26 cellular contexts compared by ENCODE assay signal in genomic region chr7:30038182-30038980, GRCh38. TPM values are rescaled to one million over a fixed set of nuclear protein-coding genes. Genes with fewer than 3 reads are reported as not detected.
DNase-seq lines count a peak whose midpoint lies in the region; TF ChIP-seq lines count a peak whose summit lies in the region.
"Had no signal": no experiment of that assay in that cellular context is flagged by ENCODE, and none has a peak within 500 bp of the region (broad histone marks: within the 10 kb centered on the region; RNA-seq: fewer than 3 reads in every experiment).

No MANE protein-coding gene starts in this region.

- no peak overlapping the region for H3K23ac ChIP-seq in mesenchymal stem cell (ENCODE audit: low read length in 2 of 2)

- no peak overlapping the region for H2BK5ac ChIP-seq in mesenchymal stem cell (ENCODE audit: low read depth, low read length, poor library complexity, severe bottlenecking)

- peak overlapping the region; percentile 3; the same call in 1 of the 2 replicates for H3K27ac Mint-ChIP-seq in HFFc6
- H3K27ac Mint-ChIP-seq: activated CD4-positive, alpha-beta T cell treated with anti-CD3 and anti-CD28 coated beads, Interleukin-2, amount 10 ng/mL, durations not matched to agents 7 days and 5 days; CD4-positive, alpha-beta T cell; stimulated activated naive CD8-positive, alpha-beta T cell treated with anti-CD3 and anti-CD28 coated beads, Interleukin-15, amount 100 ng/mL, for 72 hours; T-cell had no signal

- H3K79me2 ChIP-seq in ACC112 (ENCODE audit: control insufficient read depth, insufficient read depth, low read length, unreplicated experiment): peaks cover 3% of the 10 kb centered on the region
- no peaks in the 10 kb centered on the region for H3K79me2 ChIP-seq in fibroblast of lung (ENCODE audit: control insufficient read depth, insufficient read depth, low read length)

- peak overlapping the region; percentile 57 for H3K4me2 ChIP-seq in fibroblast of lung (ENCODE audit: extremely low read depth, insufficient read depth, low read length)
- H3K4me2 ChIP-seq in mesenchymal stem cell (ENCODE audit: low read length, poor library complexity, severe bottlenecking): no peak overlapping the region
- H3K4me2 ChIP-seq: smooth muscle cell had no signal

- H3K27ac ChIP-seq in ACC112 (ENCODE audit: low read depth, low read length) (peak overlapping the region; percentile 11; the same call in 1 of the 2 replicates), fibroblast of lung (ENCODE audit: insufficient read depth, low read length) (no peak overlapping the region), mesenchymal stem cell (ENCODE audit: low read length, poor library complexity, severe bottlenecking) (no peak overlapping the region)
- H3K27ac ChIP-seq: adrenal gland, cardiac muscle cell, dorsolateral prefrontal cortex had no signal

- no peak overlapping the region for H3K18ac ChIP-seq in mesenchymal stem cell (ENCODE audit: low read depth in 1 of 2, low read length in 2 of 2)

- H3K27me3 Mint-ChIP-seq in HFFc6 (ENCODE audit: insufficient read depth): no peaks in the 10 kb centered on the region
- H3K27me3 Mint-ChIP-seq: activated CD4-positive, alpha-beta T cell treated with anti-CD3 and anti-CD28 coated beads, Interleukin-2, amount 10 ng/mL, durations not matched to agents 7 days and 5 days; CD4-positive, alpha-beta T cell; naive B cell; stimulated activated naive CD8-positive, alpha-beta T cell treated with anti-CD3 and anti-CD28 coated beads, Interleukin-15, amount 100 ng/mL, for 72 hours; T-cell had no signal

- H2AFZ ChIP-seq in ACC112 (ENCODE audit: low read length, unreplicated experiment) (peak overlapping the region; percentile 82), fibroblast of lung (ENCODE audit: low read length) (no peak overlapping the region), mesenchymal stem cell (ENCODE audit: low read depth, low read length) (no peak overlapping the region)

- no peaks in the 10 kb centered on the region for H4K20me1 ChIP-seq in fibroblast of lung (ENCODE audit: control insufficient read depth, extremely low read depth, insufficient read depth, low read length)

- H3K4me1 ChIP-seq in ACC112 (ENCODE audit: control insufficient read depth, insufficient read depth, low read length, unreplicated experiment): peaks cover 8% of the 10 kb centered on the region
- no peaks in the 10 kb centered on the region for H3K4me1 ChIP-seq in fibroblast of lung (ENCODE audit: control insufficient read depth, extremely low read depth, insufficient read depth, low read length)
- H3K4me1 ChIP-seq in mesenchymal stem cell (ENCODE audit: control insufficient read depth, insufficient read depth, low read depth, low read length): no peaks in the 10 kb centered on the region

- H3K4me3 Mint-ChIP-seq in HFFc6: no peak overlapping the region
- H3K4me3 Mint-ChIP-seq: activated CD4-positive, alpha-beta T cell treated with anti-CD3 and anti-CD28 coated beads, Interleukin-2, amount 10 ng/mL, durations not matched to agents 7 days and 5 days; CD4-positive, alpha-beta T cell; naive B cell; stimulated activated naive CD8-positive, alpha-beta T cell treated with anti-CD3 and anti-CD28 coated beads, Interleukin-15, amount 100 ng/mL, for 72 hours; T-cell had no signal

- no peaks in the 10 kb centered on the region for H3K9me3 Mint-ChIP-seq in HFFc6
- H3K9me3 Mint-ChIP-seq: activated CD4-positive, alpha-beta T cell treated with anti-CD3 and anti-CD28 coated beads, Interleukin-2, amount 10 ng/mL, durations not matched to agents 7 days and 5 days; CD4-positive, alpha-beta T cell; stimulated activated naive CD8-positive, alpha-beta T cell treated with anti-CD3 and anti-CD28 coated beads, Interleukin-15, amount 100 ng/mL, for 72 hours; T-cell had no signal

- H3K4me3 ChIP-seq in ACC112 (ENCODE audit: low read depth, low read length) (peak overlapping the region; percentile 37), fibroblast of lung (replicated peaks in 1 of 4; ENCODE audit: control extremely low read depth in 1 of 4, insufficient read depth in 1 of 4, low read depth in 3 of 4, low read length in 4 of 4) (peak overlapping the region in 1 of 4 experiments; percentile 21), mesenchymal stem cell (ENCODE audit: insufficient read depth in 1 of 2, low read depth in 1 of 2, low read length in 2 of 2) (peak overlapping the region in 1 of 2 experiments; percentile 53)
- H3K4me3 ChIP-seq: adrenal gland, cardiac muscle cell, dorsolateral prefrontal cortex, smooth muscle cell had no signal

- no peak for TF ChIP-seq CTCF in HFFc6 (IDR thresholded peaks at IDR 0.05)
- TF ChIP-seq CTCF in fibroblast of lung (conservative IDR thresholded peaks at IDR 0.05 in 1 of 2, IDR thresholded peaks at IDR 0.05 in 1 of 2; ENCODE audit: low read depth in 1 of 2, low read length in 2 of 2): no peak

- H3K9me3 ChIP-seq in fibroblast of lung (ENCODE audit: control insufficient read depth, insufficient read depth, low read depth, low read length) (no peaks in the 10 kb centered on the region), mesenchymal stem cell (ENCODE audit: control insufficient read depth, low read length) (no peaks in the 10 kb centered on the region)
- H3K9me3 ChIP-seq: adrenal gland had no signal

- no peak overlapping the region for H3K14ac ChIP-seq in mesenchymal stem cell (ENCODE audit: low read length in 2 of 2)

- peaks cover 39% of the 10 kb centered on the region for H3K4me1 Mint-ChIP-seq in HFFc6 (ENCODE audit: low read depth)

- no peak overlapping the region for H2AK5ac ChIP-seq in mesenchymal stem cell (ENCODE audit: low read length, severe bottlenecking)

- no peak overlapping the region for H2BK120ac ChIP-seq in mesenchymal stem cell (ENCODE audit: low read depth, low read length)

- POLR2A ChIA-PET in HEK293T (lab: Yijun Ruan, JAX): no interaction called here

- 99% methylated on average over 2 of the region's 3 CpGs for WGBS in mesenchymal stem cell

- H4K91ac ChIP-seq in mesenchymal stem cell (ENCODE audit: low read length): no peak overlapping the region

- H3K27me3 ChIP-seq in ACC112 (ENCODE audit: insufficient read depth, low read length): no peaks in the 10 kb centered on the region
- H3K27me3 ChIP-seq in fibroblast of lung (ENCODE audit: control insufficient read depth, insufficient read depth, low read length): no peaks in the 10 kb centered on the region
- no peaks in the 10 kb centered on the region for H3K27me3 ChIP-seq in mesenchymal stem cell (ENCODE audit: control insufficient read depth in 1 of 2, insufficient read depth in 1 of 2, low read length in 2 of 2)
- H3K27me3 ChIP-seq: adrenal gland, cardiac muscle cell, dorsolateral prefrontal cortex had no signal

- 0 out of 2 replicates have a peak, but pooled peaks cover 8% of the 10 kb centered on the region for H3K36me3 Mint-ChIP-seq in HFFc6 (ENCODE audit: low read depth)
- H3K36me3 Mint-ChIP-seq: naive B cell had no signal

- no peak overlapping the region for H3K4ac ChIP-seq in mesenchymal stem cell (ENCODE audit: low read depth in 1 of 2, low read length in 2 of 2)

- peaks cover 28% of the 10 kb centered on the region for H3K79me1 ChIP-seq in mesenchymal stem cell (replicated peaks; ENCODE audit: low read length, poor library complexity, severe bottlenecking)

- CTCF ChIA-PET in HEK293T (lab: Yijun Ruan, JAX): no interaction called here

- H2BK12ac ChIP-seq in mesenchymal stem cell (ENCODE audit: low read length in 2 of 2): no peak overlapping the region

- H3K9ac ChIP-seq in fibroblast of lung (ENCODE audit: insufficient read depth, low read length) (no peak overlapping the region), mesenchymal stem cell (ENCODE audit: low read length) (peak overlapping the region; percentile 79)

- no peak for DNase-seq in HFFc6
- peak in 1 of 2 donors; percentile 80 for DNase-seq in fibroblast of lung (ENCODE audit: low read depth in 2 of 2)
- DNase-seq in mesenchymal stem cell: no peak
- DNase-seq in NCI-H82 (lab: John Stamatoyannopoulos, UW): no peak
- DNase-seq in putamen (ENCODE audit: low spot score): no peak
- no peak for DNase-seq in HEK293T (ENCODE audit: extremely low spot score)
- DNase-seq in NCI-H524 treated with DMSO at 0.1 percent for 48 hours (lab: John Stamatoyannopoulos, UW): no peak
- DNase-seq: activated CD4-positive, alpha-beta T cell treated with anti-CD3 and anti-CD28 coated beads, Interleukin-2, amount 10 ng/mL, durations not matched to agents 7 days and 5 days; activated effector memory CD4-positive, alpha-beta T cell treated with anti-CD3 and anti-CD28 coated beads, Interleukin-2, amount 50 U/mL, for 16 hours; adrenal gland; CD4-positive, alpha-beta T cell; DMS53; dorsolateral prefrontal cortex; islet precursor cell; mammary epithelial cell; MM.1S; naive B cell; NCI-H2029 treated with DMSO at 0.1 percent for 48 hours; NCI-H446 treated with DMSO at 0.1 percent for 48 hours; posterior cingulate gyrus; stimulated activated CD4-positive, alpha-beta T cell treated with anti-CD3 and anti-CD28 coated beads, Interleukin-4, amount 100 ng/mL, for 1 hour; stimulated activated naive CD8-positive, alpha-beta T cell treated with anti-CD3 and anti-CD28 coated beads, Interleukin-15, amount 100 ng/mL, for 72 hours; T-cell had no signal

- no peaks in the 10 kb centered on the region for H3K36me3 ChIP-seq in ACC112 (ENCODE audit: insufficient read depth, low read length)
- H3K36me3 ChIP-seq in fibroblast of lung (ENCODE audit: control insufficient read depth, insufficient read depth, low read length): no peaks in the 10 kb centered on the region
- peaks cover 3 to 5% of the 10 kb centered on the region in 2 experiments for H3K36me3 ChIP-seq in mesenchymal stem cell (ENCODE audit: control insufficient read depth in 1 of 2, insufficient read depth in 2 of 2, low read depth in 1 of 2, low read length in 2 of 2)
- H3K36me3 ChIP-seq: adrenal gland, cardiac muscle cell had no signal

- no peak overlapping the region for H4K8ac ChIP-seq in mesenchymal stem cell (ENCODE audit: low read length)

- H2BK15ac ChIP-seq in mesenchymal stem cell (ENCODE audit: low read depth, poor library complexity, severe bottlenecking): no peak overlapping the region

RNA-seq across cellular contexts. Expression of gene PLEKHA8, which starts 10.2 kb away (rescaled TPM):
- 10 to 100 TPM in 2 of 6 experiments, 1 to 10 TPM in 4; 9.1 to 10.1 (median 9.6) TPM for total RNA-seq in HFFc6 (2021; fragmentation: NEBNext Ultra II Directional; extraction: Animal tissue kit (Norgen Biotek cat#: 25700))
- total RNA-seq in fibroblast of lung: 13.4 and 15.5 TPM in 2 replicates
- 6.9 and 9.5 TPM in 2 replicates for polyA plus RNA-seq in fibroblast of lung
- 6.4 and 7.2 TPM in 2 replicates for polyA plus RNA-seq in fibroblast of lung (2012)
- 2.5 and 3.6 TPM in 2 replicates for polyA minus RNA-seq in fibroblast of lung (ENCODE audit: low replicate concordance)
- polyA plus RNA-seq in mesenchymal stem cell (2013, experiment 1 of 2): 6.3 TPM
- polyA plus RNA-seq in mesenchymal stem cell (2013, experiment 2 of 2): 6.0 TPM

RNA-seq across cellular contexts. Expression of gene FKBP14, which starts 11.9 kb away (rescaled TPM):
- 10 to 100 TPM; 60.0 to 73.0 (median 64.4) TPM for total RNA-seq in HFFc6 (2021; fragmentation: NEBNext Ultra II Directional; extraction: Animal tissue kit (Norgen Biotek cat#: 25700))
- 20.3 and 21.8 TPM in 2 replicates for total RNA-seq in fibroblast of lung
- 30.5 and 52.0 TPM in 2 replicates for polyA plus RNA-seq in fibroblast of lung
- polyA plus RNA-seq in fibroblast of lung (2012): 18.2 and 33.9 TPM in 2 replicates
- polyA minus RNA-seq in fibroblast of lung (ENCODE audit: low replicate concordance): 1.9 and 11.8 TPM in 2 replicates
- 68.8 TPM for polyA plus RNA-seq in mesenchymal stem cell (2013, experiment 1 of 2)
- polyA plus RNA-seq in mesenchymal stem cell (2013, experiment 2 of 2): 69.1 TPM

RNA-seq across cellular contexts. Expression of gene SCRN1, which starts 48.8 kb away (rescaled TPM):
- total RNA-seq in HFFc6 (2021; fragmentation: NEBNext Ultra II Directional; extraction: Animal tissue kit (Norgen Biotek cat#: 25700)): 100 to 1,000 TPM; 137 to 168 (median 145) TPM
- total RNA-seq in fibroblast of lung: 86.5 and 142 TPM in 2 replicates
- 107 and 124 TPM in 2 replicates for polyA plus RNA-seq in fibroblast of lung
- polyA plus RNA-seq in fibroblast of lung (2012): 82.2 and 90.0 TPM in 2 replicates
- polyA minus RNA-seq in fibroblast of lung (ENCODE audit: low replicate concordance): 64.0 and 69.4 TPM in 2 replicates
- polyA plus RNA-seq in mesenchymal stem cell (2013, experiment 1 of 2): 89.2 TPM
- 86.9 TPM for polyA plus RNA-seq in mesenchymal stem cell (2013, experiment 2 of 2)
